Comparison of ENCODE assay signal across 10 cellular contexts in the genomic region with DNA sequence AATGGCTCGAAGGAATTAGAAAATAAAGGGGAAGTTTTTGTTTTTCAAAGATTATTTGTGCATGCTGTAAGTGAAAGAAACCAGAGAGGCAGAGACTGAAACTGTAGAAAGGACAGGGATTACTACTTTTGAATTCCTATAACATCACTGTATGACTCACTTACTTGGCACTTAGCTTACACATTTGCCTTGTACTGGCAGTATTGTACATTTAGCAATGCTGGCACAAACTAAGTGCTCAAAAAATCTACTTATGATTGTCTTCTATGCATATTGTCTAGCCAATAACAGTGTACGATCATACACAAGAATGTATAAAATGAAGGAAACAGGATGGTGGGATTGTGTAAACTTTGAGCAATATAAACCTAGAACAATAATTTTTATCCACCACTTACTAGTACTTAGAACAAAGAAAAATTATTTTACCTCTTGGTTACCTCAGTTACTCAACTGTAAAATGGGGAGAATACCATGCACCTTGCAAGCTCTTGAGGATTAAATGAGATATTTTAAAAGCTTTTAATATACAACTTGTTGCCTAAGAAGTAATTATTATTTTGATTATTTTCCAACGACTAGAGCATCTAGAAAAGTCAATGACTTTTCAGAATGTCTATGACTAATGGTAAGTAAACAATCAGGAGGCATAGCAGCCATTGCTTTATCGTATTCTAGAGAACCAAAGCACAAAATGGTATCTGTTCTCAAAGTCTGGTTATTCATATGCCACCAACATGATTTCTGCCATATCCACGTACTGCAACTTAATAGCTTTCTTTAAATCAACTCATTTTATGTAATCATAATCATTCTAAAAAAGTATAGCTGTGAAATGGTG. TPM values are rescaled to one million over a fixed set of nuclear protein-coding genes. Genes with fewer than 3 reads are reported as not detected.
DNase-seq lines count a peak whose midpoint lies in the region; ATAC-seq, FAIRE-seq and TF ChIP-seq lines count a peak whose summit lies in the region.
"Had no signal": no experiment of that assay in that cellular context is flagged by ENCODE, and none has a peak within 500 bp of the region (broad histone marks: within the 10 kb centered on the region; RNA-seq: fewer than 3 reads in every experiment).

No MANE protein-coding gene starts in this region.

- ATAC-seq in stimulated activated effector memory CD8-positive, alpha-beta T cell treated with anti-CD3 and anti-CD28 coated beads, Interleukin-12 subunit alpha, Interleukin-12 subunit beta, amount 100 ng/mL, for 72 hours: peak; percentile 74
- ATAC-seq in GM19328 (IDR thresholded peaks at IDR 0.05; ENCODE audit: unreplicated experiment): no peak
- ATAC-seq: stimulated activated naive B cell treated with anti-CD40 and anti-IgM and Interleukin-4, amounts not matched to agents 10 μg/mL and 1 μg/mL and 100 μg/mL, for 72 hours had no signal

- TF ChIP-seq POLR2A in thyroid gland (IDR thresholded peaks at IDR 0.05): no peak

- peak; percentile 33 for FAIRE-seq in colon (lab: Jason Lieb, UNC)

- DNase-seq in activated CD4-positive, alpha-beta memory T cell treated with anti-CD3 and anti-CD28 coated beads for 36 hours: no peak
- no peak for DNase-seq in activated CD4-positive, alpha-beta memory T cell treated with anti-CD3 and anti-CD28 coated beads, Interleukin-2, amount 10 ng/mL, durations not matched to agents 7 days and 5 days
- DNase-seq in NCI-H226 (peak; percentile 66), NCI-H2107 (lab: John Stamatoyannopoulos, UW) (no peak), thyroid gland (no peak)
- no peak for DNase-seq in stimulated activated effector memory CD8-positive, alpha-beta T cell treated with anti-CD3 and anti-CD28 coated beads, Interleukin-12 subunit alpha, Interleukin-12 subunit beta, amount 100 ng/mL, for 72 hours (ENCODE audit: low spot score in 2 of 2)
- DNase-seq: stimulated activated naive B cell treated with anti-CD40 and anti-IgM and Interleukin-4, amounts not matched to agents 10 μg/mL and 1 μg/mL and 100 μg/mL, for 72 hours had no signal

- no peak overlapping the region for H3K4me3 ChIP-seq in thyroid gland (replicated peaks in 1 of 3)
- H3K4me3 ChIP-seq: BLaER1 treated with 17β-estradiol and CSF1 and Interleukin-3, amounts not matched to agents 10 nM and 100 nM had no signal

- H3K9me3 ChIP-seq in thyroid gland: no peaks in the 10 kb centered on the region

- H3K27ac ChIP-seq in thyroid gland: no peak overlapping the region

- no peak for TF ChIP-seq CTCF in thyroid gland (IDR thresholded peaks at IDR 0.05)

- 77 to 85% methylated on average over 5 of the region's 5 CpGs for WGBS in thyroid gland, 2 donors

- peaks cover 53% of the 10 kb centered on the region for H3K4me1 Mint-ChIP-seq in activated CD4-positive, alpha-beta memory T cell treated with anti-CD3 and anti-CD28 coated beads for 36 hours (ENCODE audit: low read depth)
- peaks cover 51% of the 10 kb centered on the region for H3K4me1 Mint-ChIP-seq in activated CD4-positive, alpha-beta memory T cell treated with anti-CD3 and anti-CD28 coated beads, Interleukin-2, amount 10 ng/mL, durations not matched to agents 7 days and 5 days
- peaks cover 52% of the 10 kb centered on the region for H3K4me1 Mint-ChIP-seq in stimulated activated effector memory CD8-positive, alpha-beta T cell treated with anti-CD3 and anti-CD28 coated beads, Interleukin-12 subunit alpha, Interleukin-12 subunit beta, amount 100 ng/mL, for 72 hours

- H3K27me3 ChIP-seq in thyroid gland: no peaks in the 10 kb centered on the region

- no peak overlapping the region for H3K4me3 Mint-ChIP-seq in activated CD4-positive, alpha-beta memory T cell treated with anti-CD3 and anti-CD28 coated beads for 36 hours
- no peak overlapping the region for H3K4me3 Mint-ChIP-seq in activated CD4-positive, alpha-beta memory T cell treated with anti-CD3 and anti-CD28 coated beads, Interleukin-2, amount 10 ng/mL, durations not matched to agents 7 days and 5 days
- H3K4me3 Mint-ChIP-seq in stimulated activated effector memory CD8-positive, alpha-beta T cell treated with anti-CD3 and anti-CD28 coated beads, Interleukin-12 subunit alpha, Interleukin-12 subunit beta, amount 100 ng/mL, for 72 hours: peak overlapping the region; percentile 30

- H3K27ac Mint-ChIP-seq in activated CD4-positive, alpha-beta memory T cell treated with anti-CD3 and anti-CD28 coated beads for 36 hours: peak overlapping the region; percentile 57
- no peak overlapping the region for H3K27ac Mint-ChIP-seq in activated CD4-positive, alpha-beta memory T cell treated with anti-CD3 and anti-CD28 coated beads, Interleukin-2, amount 10 ng/mL, durations not matched to agents 7 days and 5 days
- peak overlapping the region; percentile 9 for H3K27ac Mint-ChIP-seq in stimulated activated effector memory CD8-positive, alpha-beta T cell treated with anti-CD3 and anti-CD28 coated beads, Interleukin-12 subunit alpha, Interleukin-12 subunit beta, amount 100 ng/mL, for 72 hours
- H3K27ac Mint-ChIP-seq: stimulated activated naive B cell treated with anti-CD40 and anti-IgM and Interleukin-4, amounts not matched to agents 10 μg/mL and 1 μg/mL and 100 μg/mL, for 72 hours had no signal

- peaks cover 24% of the 10 kb centered on the region for H3K36me3 Mint-ChIP-seq in activated CD4-positive, alpha-beta memory T cell treated with anti-CD3 and anti-CD28 coated beads for 36 hours
- H3K36me3 Mint-ChIP-seq in activated CD4-positive, alpha-beta memory T cell treated with anti-CD3 and anti-CD28 coated beads, Interleukin-2, amount 10 ng/mL, durations not matched to agents 7 days and 5 days (ENCODE audit: low read depth): peaks cover 48% of the 10 kb centered on the region
- peaks cover 67% of the 10 kb centered on the region for H3K36me3 Mint-ChIP-seq in stimulated activated effector memory CD8-positive, alpha-beta T cell treated with anti-CD3 and anti-CD28 coated beads, Interleukin-12 subunit alpha, Interleukin-12 subunit beta, amount 100 ng/mL, for 72 hours

- no peaks in the 10 kb centered on the region for H3K36me3 ChIP-seq in thyroid gland

- H3K4me1 ChIP-seq in thyroid gland: peaks cover 0 to 11% of the 10 kb centered on the region in 2 donors

- H3K27me3 Mint-ChIP-seq in activated CD4-positive, alpha-beta memory T cell treated with anti-CD3 and anti-CD28 coated beads for 36 hours: no peaks in the 10 kb centered on the region
- no peaks in the 10 kb centered on the region for H3K27me3 Mint-ChIP-seq in activated CD4-positive, alpha-beta memory T cell treated with anti-CD3 and anti-CD28 coated beads, Interleukin-2, amount 10 ng/mL, durations not matched to agents 7 days and 5 days
- H3K27me3 Mint-ChIP-seq: stimulated activated naive B cell treated with anti-CD40 and anti-IgM and Interleukin-4, amounts not matched to agents 10 μg/mL and 1 μg/mL and 100 μg/mL, for 72 hours had no signal

- CTCF ChIA-PET in activated CD4-positive, alpha-beta memory T cell treated with anti-CD3 and anti-CD28 coated beads for 36 hours (lab: Charles Lee): no interaction called here
- CTCF ChIA-PET in activated CD4-positive, alpha-beta memory T cell treated with anti-CD3 and anti-CD28 coated beads, Interleukin-2, amount 10 ng/mL, durations not matched to agents 7 days and 5 days (lab: Charles Lee): no interaction called here

- no peaks in the 10 kb centered on the region for H3K9me3 Mint-ChIP-seq in activated CD4-positive, alpha-beta memory T cell treated with anti-CD3 and anti-CD28 coated beads for 36 hours
- H3K9me3 Mint-ChIP-seq in activated CD4-positive, alpha-beta memory T cell treated with anti-CD3 and anti-CD28 coated beads, Interleukin-2, amount 10 ng/mL, durations not matched to agents 7 days and 5 days: no peaks in the 10 kb centered on the region
- no peaks in the 10 kb centered on the region for H3K9me3 Mint-ChIP-seq in stimulated activated effector memory CD8-positive, alpha-beta T cell treated with anti-CD3 and anti-CD28 coated beads, Interleukin-12 subunit alpha, Interleukin-12 subunit beta, amount 100 ng/mL, for 72 hours
- H3K9me3 Mint-ChIP-seq: stimulated activated naive B cell treated with anti-CD40 and anti-IgM and Interleukin-4, amounts not matched to agents 10 μg/mL and 1 μg/mL and 100 μg/mL, for 72 hours had no signal

- intact Hi-C loops in activated CD4-positive, alpha-beta memory T cell treated with anti-CD3 and anti-CD28 coated beads for 36 hours (cut with micrococcal nuclease): no loop called here
- intact Hi-C loops in thyroid gland (cut with DNase I): no loop called here

- POLR2A ChIA-PET in activated CD4-positive, alpha-beta memory T cell treated with anti-CD3 and anti-CD28 coated beads for 36 hours (lab: Charles Lee): interaction anchor here (1.3 kb wide), 1 partner anchor 135 kb away, joined by 4 read pairs; no protein-coding TSS in a partner anchor
- POLR2A ChIA-PET in activated CD4-positive, alpha-beta memory T cell treated with anti-CD3 and anti-CD28 coated beads, Interleukin-2, amount 10 ng/mL, durations not matched to agents 7 days and 5 days (lab: Charles Lee): interaction anchor here (1.1 kb wide), 1 partner anchor 135 kb away, joined by 3 read pairs; no protein-coding TSS in a partner anchor

RNA-seq across cellular contexts. Expression of gene FAM120C, which starts 4.7 kb away (rescaled TPM):
- 1 to 10 TPM; 4.5 to 6.1 TPM for total RNA-seq in activated CD4-positive, alpha-beta memory T cell treated with anti-CD3 and anti-CD28 coated beads for 36 hours
- total RNA-seq in activated CD4-positive, alpha-beta memory T cell treated with anti-CD3 and anti-CD28 coated beads, Interleukin-2, amount 10 ng/mL, durations not matched to agents 7 days and 5 days: 1 to 10 TPM; 8.0 to 8.5 TPM
- 10 to 100 TPM in 3 of 4 donors, 1 to 10 TPM in 1; 5.0 to 15.6 (median 14.5) TPM for total RNA-seq in thyroid gland
